In genomic region chr15:40250304-40250656, GRCh38 we compare ENCODE assay signal across 23 cellular contexts. TPM values are rescaled to one million over a fixed set of nuclear protein-coding genes. Genes with fewer than 3 reads are reported as not detected.
"Had no signal": no experiment of that assay in that cellular context is flagged by ENCODE, and none has a peak within 500 bp of the region (broad histone marks: within the 10 kb centered on the region; RNA-seq: fewer than 3 reads in every experiment).

No MANE protein-coding gene starts in this region.

- H3K36me3 ChIP-seq: brain microvascular endothelial cell, lower lobe of right lung, spleen, upper lobe of left lung had no signal

- H3K9me3 Mint-ChIP-seq: activated naive CD4-positive, alpha-beta T cell treated with anti-CD3 and anti-CD28 coated beads, Interleukin-2, amount 50 U/mL, for 72 hours; activated T-cell treated with anti-CD3 and anti-CD28 coated beads, Interleukin-2, amount 50 U/mL, for 24 hours; activated T-helper 17 cell treated with anti-CD3 and anti-CD28 coated beads, Interleukin-2, amount 50 U/mL, for 72 hours; central memory CD8-positive, alpha-beta T cell; nephron progenitor cell had no signal

- H3K27ac Mint-ChIP-seq: activated naive CD4-positive, alpha-beta T cell treated with anti-CD3 and anti-CD28 coated beads, Interleukin-2, amount 50 U/mL, for 72 hours; activated T-cell treated with anti-CD3 and anti-CD28 coated beads, Interleukin-2, amount 50 U/mL, for 24 hours; activated T-helper 17 cell treated with anti-CD3 and anti-CD28 coated beads, Interleukin-2, amount 50 U/mL, for 72 hours; nephron progenitor cell had no signal

- H3K27ac ChIP-seq: brain microvascular endothelial cell, lower lobe of right lung, spleen, upper lobe of left lung had no signal

- H3K36me3 Mint-ChIP-seq: activated naive CD4-positive, alpha-beta T cell treated with anti-CD3 and anti-CD28 coated beads, Interleukin-2, amount 50 U/mL, for 72 hours had no signal

- H3K4me3 ChIP-seq: dorsolateral prefrontal cortex, lower lobe of right lung, mucosa of descending colon, spleen, upper lobe of left lung had no signal

- H3K9me3 ChIP-seq: lower lobe of right lung, mucosa of descending colon, spleen, upper lobe of left lung had no signal

- ATAC-seq: activated naive CD4-positive, alpha-beta T cell treated with anti-CD3 and anti-CD28 coated beads, Interleukin-2, amount 50 U/mL, for 72 hours; activated T-helper 17 cell treated with anti-CD3 and anti-CD28 coated beads, Interleukin-2, amount 50 U/mL, for 72 hours; lower lobe of right lung; mucosa of descending colon had no signal

- H3K4me3 Mint-ChIP-seq: activated T-cell treated with anti-CD3 and anti-CD28 coated beads, Interleukin-2, amount 50 U/mL, for 24 hours had no signal

- DNase-seq: activated CD4-positive, alpha-beta T cell treated with anti-CD3 and anti-CD28 coated beads for 1 hour; activated CD4-positive, alpha-beta T cell treated with anti-CD3 and anti-CD28 coated beads, Interleukin-2, amount 50 U/mL, for 4 hours; activated CD8-positive, alpha-beta memory T cell treated with anti-CD3 and anti-CD28 coated beads for 24 hours; activated CD8-positive, alpha-beta memory T cell treated with anti-CD3 and anti-CD28 coated beads, Interleukin-2, amount 50 U/mL, for 4 hours; activated T-cell treated with anti-CD3 and anti-CD28 coated beads, Interleukin-2, amount 50 U/mL, for 24 hours; brain microvascular endothelial cell; mesendoderm; nephron progenitor cell; stimulated activated CD4-positive, alpha-beta T cell treated with anti-CD3 and anti-CD28 coated beads, Interleukin-4, amount 100 ng/mL, for 1 hour; stimulated activated naive CD4-positive, alpha-beta T cell treated with Interleukin-2 at 50 U/mL for 16 hours; upper lobe of left lung had no signal

RNA-seq across cellular contexts. Expression of gene ANKRD63, which starts 32.6 kb away (rescaled TPM):
- total RNA-seq: activated naive CD4-positive, alpha-beta T cell treated with anti-CD3 and anti-CD28 coated beads, Interleukin-2, amount 50 U/mL, for 72 hours; activated T-helper 17 cell treated with anti-CD3 and anti-CD28 coated beads, Interleukin-2, amount 50 U/mL, for 72 hours; aorta; fibroblast of villous mesenchyme; kidney; lower lobe of right lung; omental fat pad; spleen; subcutaneous adipose tissue had no signal
